Comparison of ENCODE assay signal across 17 cellular contexts in the genomic region with DNA sequence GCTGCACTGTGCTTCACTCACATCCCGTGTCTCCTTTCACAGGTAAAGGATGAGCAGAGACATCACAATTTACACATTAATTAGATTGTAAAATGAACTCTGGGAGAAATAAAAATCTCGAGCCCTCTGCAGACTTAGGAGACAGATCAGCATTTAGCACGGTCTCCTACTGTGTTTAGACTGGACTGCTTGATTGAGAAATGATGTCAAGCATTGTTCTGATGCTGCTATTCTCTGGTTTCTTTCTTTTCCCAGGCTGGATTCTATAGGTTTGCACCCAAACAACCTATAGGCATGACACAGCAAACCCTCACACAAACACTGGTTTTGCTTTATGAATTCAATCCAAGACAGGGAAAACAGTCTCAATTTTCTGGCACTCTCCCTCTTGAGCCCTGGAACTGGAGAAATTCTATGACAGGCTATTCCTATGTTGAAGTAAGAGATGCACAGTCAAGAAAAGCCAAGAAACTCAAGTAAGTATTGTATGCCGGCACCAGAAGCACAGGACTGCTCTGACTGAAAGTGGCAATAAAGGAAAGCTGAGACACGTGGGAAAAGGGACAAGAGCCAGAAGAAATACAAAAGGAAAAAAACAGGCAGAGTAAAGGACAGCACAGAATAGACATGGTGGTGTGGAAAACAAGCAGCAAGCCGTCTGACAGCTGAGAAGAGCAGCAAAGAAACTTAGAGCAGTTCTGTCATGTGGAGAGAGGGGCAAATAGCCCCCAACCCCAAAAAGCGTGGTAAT.
"Had no signal": no experiment of that assay in that cellular context is flagged by ENCODE, and none has a peak within 500 bp of the region (broad histone marks: within the 10 kb centered on the region; RNA-seq: fewer than 3 reads in every experiment).

No MANE protein-coding gene starts in this region.

- FAIRE-seq: endometrium had no signal

- ATAC-seq: activated CD8-positive, alpha-beta T cell treated with anti-CD3 and anti-CD28 coated beads, Interleukin-2, amount 10 ng/mL, durations not matched to agents 7 days and 5 days; esophagus mucosa; foreskin keratinocyte; left colon; WTC11 had no signal

- H3K36me3 ChIP-seq: brain microvascular endothelial cell, tibial artery, vagina had no signal

- DNase-seq: activated CD4-positive, alpha-beta T cell treated with anti-CD3 and anti-CD28 coated beads for 48 hours; activated CD8-positive, alpha-beta T cell treated with anti-CD3 and anti-CD28 coated beads, Interleukin-2, amount 10 ng/mL, durations not matched to agents 7 days and 5 days; activated naive CD4-positive, alpha-beta T cell treated with anti-CD3 and anti-CD28 coated beads, Interleukin-2, amount 50 U/mL, for 16 hours; amygdala; brain microvascular endothelial cell; foreskin keratinocyte; left colon; midbrain; naive B cell; stimulated activated CD4-positive, alpha-beta T cell treated with anti-CD3 and anti-CD28 coated beads, Interleukin-15, amount 100 ng/mL, for 24 hours; stimulated activated CD4-positive, alpha-beta T cell treated with anti-CD3 and anti-CD28 coated beads, Interleukin-4, amount 100 ng/mL, for 4 hours; tibial artery had no signal

- H3K4me1 ChIP-seq: foreskin keratinocyte, tibial artery, vagina had no signal

- H3K27me3 ChIP-seq: brain microvascular endothelial cell, foreskin keratinocyte, tibial artery, vagina had no signal

- H3K4me3 Mint-ChIP-seq: activated CD8-positive, alpha-beta T cell treated with anti-CD3 and anti-CD28 coated beads, Interleukin-2, amount 10 ng/mL, durations not matched to agents 7 days and 5 days; naive B cell; WTC11 had no signal

- H3K27ac ChIP-seq: brain microvascular endothelial cell, foreskin keratinocyte, tibial artery, vagina had no signal

- H3K4me3 ChIP-seq: lung, tibial artery, vagina had no signal

- H3K27ac Mint-ChIP-seq: activated CD8-positive, alpha-beta T cell treated with anti-CD3 and anti-CD28 coated beads, Interleukin-2, amount 10 ng/mL, durations not matched to agents 7 days and 5 days; WTC11 had no signal

- H3K4me1 Mint-ChIP-seq: naive B cell had no signal

- H3K36me3 Mint-ChIP-seq: naive B cell had no signal

- H3K9me3 ChIP-seq: vagina had no signal
